In genomic region chr2:212987492-212987891, GRCh38 we compare ENCODE assay signal across 24 cellular contexts.
"Had no signal": no experiment of that assay in that cellular context is flagged by ENCODE, and none has a peak within 500 bp of the region (broad histone marks: within the 10 kb centered on the region; RNA-seq: fewer than 3 reads in every experiment).

No MANE protein-coding gene starts in this region.

- DNase-seq: activated B cell treated with CpG ODN at 0.5 μM for 24 hours; activated CD8-positive, alpha-beta memory T cell treated with anti-CD3 and anti-CD28 coated beads, Interleukin-2, amount 10 ng/mL, durations not matched to agents 7 days and 5 days; activated CD8-positive, alpha-beta T cell treated with anti-CD3 and anti-CD28 coated beads, Interleukin-2, amount 10 ng/mL, durations not matched to agents 7 days and 5 days; activated naive CD4-positive, alpha-beta T cell; activated T-cell treated with anti-CD3 and anti-CD28 coated beads, Interleukin-2, amount 50 U/mL, for 72 hours; anterior cingulate cortex; dermis blood vessel endothelial cell; effector CD4-positive, alpha-beta T cell; foreskin melanocyte; heart right ventricle; kidney glomerular epithelial cell; stimulated activated CD4-positive, alpha-beta T cell treated with anti-CD3 and anti-CD28 coated beads, Interleukin-12 subunit alpha, Interleukin-12 subunit beta, amount 100 ng/mL, for 4 hours; stimulated activated CD4-positive, alpha-beta T cell treated with anti-CD3 and anti-CD28 coated beads, Interleukin-4, amount 100 ng/mL, for 1 hour; stimulated activated naive CD8-positive, alpha-beta T cell treated with anti-CD3 and anti-CD28 coated beads, Interleukin-15, Interleukin-2, amounts not matched to agents 100 U/mL and 50 U/mL, for 24 hours; T-helper 2 cell; testis; transverse colon had no signal

- FAIRE-seq: colon had no signal

- H3K9me3 ChIP-seq: esophagus muscularis mucosa, heart right ventricle, testis, transverse colon had no signal

- H3K27me3 ChIP-seq: esophagus muscularis mucosa, heart right ventricle, testis, transverse colon had no signal

- H3K27ac ChIP-seq: esophagus muscularis mucosa, heart right ventricle, skin epidermis, testis, transverse colon had no signal

- H3K4me3 ChIP-seq: esophagus muscularis mucosa, heart right ventricle, lung, skin epidermis, testis, transverse colon had no signal

- ATAC-seq: activated CD8-positive, alpha-beta memory T cell treated with anti-CD3 and anti-CD28 coated beads, Interleukin-2, amount 10 ng/mL, durations not matched to agents 7 days and 5 days; activated CD8-positive, alpha-beta T cell treated with anti-CD3 and anti-CD28 coated beads, Interleukin-2, amount 10 ng/mL, durations not matched to agents 7 days and 5 days; activated naive CD4-positive, alpha-beta T cell treated with anti-CD3 and anti-CD28 coated beads, Interleukin-2, amount 50 U/mL, for 72 hours; activated T-cell treated with anti-CD3 and anti-CD28 coated beads, Interleukin-2, amount 50 U/mL, for 72 hours; heart right ventricle; left lobe of liver; sciatic nerve; stimulated activated naive CD8-positive, alpha-beta T cell treated with anti-CD3 and anti-CD28 coated beads, Interleukin-15, Interleukin-2, amounts not matched to agents 100 U/mL and 50 U/mL, for 24 hours had no signal

- H3K4me1 ChIP-seq: esophagus muscularis mucosa, heart right ventricle, testis, transverse colon had no signal

- H3K36me3 ChIP-seq: esophagus muscularis mucosa, heart right ventricle, transverse colon had no signal
